1 cellular context compared by ENCODE assay signal in the genomic region with DNA sequence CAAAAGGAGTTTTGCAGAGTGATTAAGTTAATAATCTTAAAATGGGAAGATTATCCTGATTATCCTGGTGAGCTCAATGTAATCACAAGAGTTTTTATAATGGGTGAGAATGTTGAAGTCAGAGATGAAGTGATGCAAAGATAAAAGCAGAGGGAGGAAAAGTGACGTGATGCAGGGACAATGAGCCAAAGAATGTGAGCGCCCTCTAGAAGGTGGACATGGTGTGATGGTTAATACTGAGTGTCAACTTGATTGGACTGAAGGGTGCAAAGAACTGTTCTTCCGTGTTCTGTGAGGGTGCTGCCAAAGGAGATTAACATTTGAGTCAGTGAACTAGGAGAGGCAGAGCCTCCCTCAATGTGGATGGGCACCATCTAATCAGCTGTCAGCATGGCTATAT.
TF ChIP-seq lines count a peak whose summit lies in the region.

No MANE protein-coding gene starts in this region.

TF ChIP-seq in HCT116, 20 proteins besides CTCF, POLR2A, EP300 and RAD21 (continued from another document):
- TF ChIP-seq ZBTB33 (IDR thresholded peaks at IDR 0.05; ENCODE audit: extremely low read depth, insufficient replicate concordance, low read length) (no peak), ELF1 (IDR thresholded peaks at IDR 0.05; ENCODE audit: borderline replicate concordance, low read depth) (no peak)
- TF ChIP-seq, protein P1, sequence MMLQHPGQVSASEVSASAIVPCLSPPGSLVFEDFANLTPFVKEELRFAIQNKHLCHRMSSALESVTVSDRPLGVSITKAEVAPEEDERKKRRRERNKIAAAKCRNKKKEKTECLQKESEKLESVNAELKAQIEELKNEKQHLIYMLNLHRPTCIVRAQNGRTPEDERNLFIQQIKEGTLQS (IDR thresholded peaks at IDR 0.05): no peak
